1 cellular context compared by ENCODE assay signal in the genomic region with DNA sequence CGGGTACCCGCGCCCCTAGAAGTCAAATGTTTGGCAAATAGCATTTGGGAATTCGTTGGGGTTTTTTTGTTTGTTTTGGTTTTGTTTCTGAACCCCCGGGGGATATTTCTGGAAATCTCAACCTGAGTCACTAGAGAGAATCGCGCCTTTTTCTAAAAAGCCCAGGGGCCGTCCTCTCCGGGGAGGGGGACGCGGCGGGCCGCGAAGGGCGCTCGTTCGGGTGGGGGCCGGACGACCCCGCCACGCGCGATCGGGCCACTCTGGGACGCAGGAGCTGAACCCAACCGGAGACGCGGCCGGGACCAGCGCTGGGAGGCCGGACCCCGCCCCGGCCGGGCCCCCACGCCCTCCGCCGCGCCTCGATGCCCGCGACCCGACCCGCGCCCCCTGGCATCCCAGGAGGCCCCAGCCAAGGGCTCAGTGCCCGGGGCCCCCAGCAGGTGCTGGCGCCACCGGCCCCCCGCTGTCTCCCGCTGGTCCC.
A peak's percentile ranks its signal among the peaks of the same experiment; 100 is the strongest.
TF ChIP-seq lines count a peak whose summit lies in the region.

No MANE protein-coding gene starts in this region.

TF ChIP-seq in HepG2, 621 proteins besides CTCF, POLR2A, EP300 and RAD21 (continued from another document):
- TF ChIP-seq, protein P1, sequence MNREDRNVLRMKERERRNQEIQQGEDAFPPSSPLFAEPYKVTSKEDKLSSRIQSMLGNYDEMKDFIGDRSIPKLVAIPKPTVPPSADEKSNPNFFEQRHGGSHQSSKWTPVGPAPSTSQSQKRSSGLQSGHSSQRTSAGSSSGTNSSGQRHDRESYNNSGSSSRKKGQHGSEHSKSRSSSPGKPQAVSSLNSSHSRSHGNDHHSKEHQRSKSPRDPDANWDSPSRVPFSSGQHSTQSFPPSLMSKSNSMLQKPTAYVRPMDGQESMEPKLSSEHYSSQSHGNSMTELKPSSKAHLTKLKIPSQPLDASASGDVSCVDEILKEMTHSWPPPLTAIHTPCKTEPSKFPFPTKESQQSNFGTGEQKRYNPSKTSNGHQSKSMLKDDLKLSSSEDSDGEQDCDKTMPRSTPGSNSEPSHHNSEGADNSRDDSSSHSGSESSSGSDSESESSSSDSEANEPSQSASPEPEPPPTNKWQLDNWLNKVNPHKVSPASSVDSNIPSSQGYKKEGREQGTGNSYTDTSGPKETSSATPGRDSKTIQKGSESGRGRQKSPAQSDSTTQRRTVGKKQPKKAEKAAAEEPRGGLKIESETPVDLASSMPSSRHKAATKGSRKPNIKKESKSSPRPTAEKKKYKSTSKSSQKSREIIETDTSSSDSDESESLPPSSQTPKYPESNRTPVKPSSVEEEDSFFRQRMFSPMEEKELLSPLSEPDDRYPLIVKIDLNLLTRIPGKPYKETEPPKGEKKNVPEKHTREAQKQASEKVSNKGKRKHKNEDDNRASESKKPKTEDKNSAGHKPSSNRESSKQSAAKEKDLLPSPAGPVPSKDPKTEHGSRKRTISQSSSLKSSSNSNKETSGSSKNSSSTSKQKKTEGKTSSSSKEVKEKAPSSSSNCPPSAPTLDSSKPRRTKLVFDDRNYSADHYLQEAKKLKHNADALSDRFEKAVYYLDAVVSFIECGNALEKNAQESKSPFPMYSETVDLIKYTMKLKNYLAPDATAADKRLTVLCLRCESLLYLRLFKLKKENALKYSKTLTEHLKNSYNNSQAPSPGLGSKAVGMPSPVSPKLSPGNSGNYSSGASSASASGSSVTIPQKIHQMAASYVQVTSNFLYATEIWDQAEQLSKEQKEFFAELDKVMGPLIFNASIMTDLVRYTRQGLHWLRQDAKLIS (CRISPR knock-in tag; IDR thresholded peaks at IDR 0.05) = no peak
- 0 out of 2 replicates have a peak, but pooled peaks have one; percentile 7 for TF ChIP-seq ZNF546 (CRISPR knock-in tag; conservative IDR thresholded peaks at IDR 0.05)
- TF ChIP-seq DMAP1 (CRISPR knock-in tag; IDR thresholded peaks at IDR 0.05) = no peak
- 0 out of 2 replicates have a peak, but pooled peaks have one; percentile 62 for TF ChIP-seq ZNF589 (CRISPR knock-in tag; conservative IDR thresholded peaks at IDR 0.05)
- no peak for TF ChIP-seq ZMYM4 (CRISPR knock-in tag; IDR thresholded peaks at IDR 0.05)
- TF ChIP-seq, protein P2, sequence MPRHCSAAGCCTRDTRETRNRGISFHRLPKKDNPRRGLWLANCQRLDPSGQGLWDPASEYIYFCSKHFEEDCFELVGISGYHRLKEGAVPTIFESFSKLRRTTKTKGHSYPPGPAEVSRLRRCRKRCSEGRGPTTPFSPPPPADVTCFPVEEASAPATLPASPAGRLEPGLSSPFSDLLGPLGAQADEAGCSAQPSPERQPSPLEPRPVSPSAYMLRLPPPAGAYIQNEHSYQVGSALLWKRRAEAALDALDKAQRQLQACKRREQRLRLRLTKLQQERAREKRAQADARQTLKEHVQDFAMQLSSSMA (CRISPR knock-in tag; IDR thresholded peaks at IDR 0.05) = no peak
- TF ChIP-seq HOXA9 (CRISPR knock-in tag; IDR thresholded peaks at IDR 0.05; ENCODE audit: borderline replicate concordance) = 0 out of 2 replicates have a peak, but pooled peaks have one; percentile 26
- TF ChIP-seq STAG1 (CRISPR knock-in tag; IDR thresholded peaks at IDR 0.05) = no peak
- no peak for TF ChIP-seq TMF1 (CRISPR knock-in tag; IDR thresholded peaks at IDR 0.05; ENCODE audit: low read depth)
- TF ChIP-seq FOSL1 (CRISPR knock-in tag; IDR thresholded peaks at IDR 0.05; ENCODE audit: borderline replicate concordance) = no peak
- TF ChIP-seq ZNF350 (CRISPR knock-in tag; IDR thresholded peaks at IDR 0.05; ENCODE audit: borderline replicate concordance, low read depth) = no peak
- no peak for TF ChIP-seq ZNF12 (CRISPR knock-in tag; IDR thresholded peaks at IDR 0.05)
- no peak for TF ChIP-seq MAFK (conservative IDR thresholded peaks at IDR 0.05 in 1 of 2, IDR thresholded peaks at IDR 0.05 in 1 of 2; ENCODE audit: low read length in 2 of 2)
- TF ChIP-seq ARHGAP35 (CRISPR knock-in tag; IDR thresholded peaks at IDR 0.05; ENCODE audit: borderline replicate concordance) = no peak
- TF ChIP-seq ZNF891 (CRISPR knock-in tag; IDR thresholded peaks at IDR 0.05) = 0 out of 2 replicates have a peak, but pooled peaks have one; percentile 9
- TF ChIP-seq ZNF138 (CRISPR knock-in tag; IDR thresholded peaks at IDR 0.05; ENCODE audit: low read depth) = 0 out of 2 replicates have a peak, but pooled peaks have one; percentile 17
- peak; percentile 3 for TF ChIP-seq HNRNPLL (IDR thresholded peaks at IDR 0.05; ENCODE audit: low read depth, low read length, poor library complexity, severe bottlenecking)
- no peak for TF ChIP-seq MBNL3 (CRISPR knock-in tag; conservative IDR thresholded peaks at IDR 0.05)
- TF ChIP-seq PHB2 (IDR thresholded peaks at IDR 0.05; ENCODE audit: partially characterized antibody) = no peak
- no peak for TF ChIP-seq ZFP90 (CRISPR knock-in tag; IDR thresholded peaks at IDR 0.05; ENCODE audit: borderline replicate concordance)
- peak; percentile 12; the same call in 1 of the 2 replicates for TF ChIP-seq ZNF564 (CRISPR knock-in tag; IDR thresholded peaks at IDR 0.05)
- TF ChIP-seq NFIC (IDR thresholded peaks at IDR 0.05; ENCODE audit: low read length) = no peak
- no peak for TF ChIP-seq GATAD1 (CRISPR knock-in tag; IDR thresholded peaks at IDR 0.05)
- TF ChIP-seq CAMTA2 (CRISPR knock-in tag; IDR thresholded peaks at IDR 0.05; ENCODE audit: borderline replicate concordance) = no peak
- peak; percentile 5; the same call in 1 of the 2 replicates for TF ChIP-seq ZNF768 (CRISPR knock-in tag; IDR thresholded peaks at IDR 0.05)
- no peak for TF ChIP-seq RCOR2 (CRISPR knock-in tag; IDR thresholded peaks at IDR 0.05)
- no peak for TF ChIP-seq SNAPC2 (CRISPR knock-in tag; IDR thresholded peaks at IDR 0.05)
- TF ChIP-seq, protein P3, sequence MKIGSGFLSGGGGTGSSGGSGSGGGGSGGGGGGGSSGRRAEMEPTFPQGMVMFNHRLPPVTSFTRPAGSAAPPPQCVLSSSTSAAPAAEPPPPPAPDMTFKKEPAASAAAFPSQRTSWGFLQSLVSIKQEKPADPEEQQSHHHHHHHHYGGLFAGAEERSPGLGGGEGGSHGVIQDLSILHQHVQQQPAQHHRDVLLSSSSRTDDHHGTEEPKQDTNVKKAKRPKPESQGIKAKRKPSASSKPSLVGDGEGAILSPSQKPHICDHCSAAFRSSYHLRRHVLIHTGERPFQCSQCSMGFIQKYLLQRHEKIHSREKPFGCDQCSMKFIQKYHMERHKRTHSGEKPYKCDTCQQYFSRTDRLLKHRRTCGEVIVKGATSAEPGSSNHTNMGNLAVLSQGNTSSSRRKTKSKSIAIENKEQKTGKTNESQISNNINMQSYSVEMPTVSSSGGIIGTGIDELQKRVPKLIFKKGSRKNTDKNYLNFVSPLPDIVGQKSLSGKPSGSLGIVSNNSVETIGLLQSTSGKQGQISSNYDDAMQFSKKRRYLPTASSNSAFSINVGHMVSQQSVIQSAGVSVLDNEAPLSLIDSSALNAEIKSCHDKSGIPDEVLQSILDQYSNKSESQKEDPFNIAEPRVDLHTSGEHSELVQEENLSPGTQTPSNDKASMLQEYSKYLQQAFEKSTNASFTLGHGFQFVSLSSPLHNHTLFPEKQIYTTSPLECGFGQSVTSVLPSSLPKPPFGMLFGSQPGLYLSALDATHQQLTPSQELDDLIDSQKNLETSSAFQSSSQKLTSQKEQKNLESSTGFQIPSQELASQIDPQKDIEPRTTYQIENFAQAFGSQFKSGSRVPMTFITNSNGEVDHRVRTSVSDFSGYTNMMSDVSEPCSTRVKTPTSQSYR (CRISPR knock-in tag; IDR thresholded peaks at IDR 0.05; ENCODE audit: borderline replicate concordance) = no peak
- no peak for TF ChIP-seq LCORL (IDR thresholded peaks at IDR 0.05)
- no peak for TF ChIP-seq LCORL (CRISPR knock-in tag; IDR thresholded peaks at IDR 0.05)
- no peak for TF ChIP-seq HOXA3 (CRISPR knock-in tag; IDR thresholded peaks at IDR 0.05)
- TF ChIP-seq CHCHD3 (CRISPR knock-in tag; IDR thresholded peaks at IDR 0.05) = no peak
- 0 out of 2 replicates have a peak, but pooled peaks have one; percentile 58 for TF ChIP-seq ZC3H13 (CRISPR knock-in tag; IDR thresholded peaks at IDR 0.05)
- TF ChIP-seq ZNF484 (CRISPR knock-in tag; IDR thresholded peaks at IDR 0.05; ENCODE audit: borderline replicate concordance, low read depth) = 0 out of 2 replicates have a peak, but pooled peaks have one; percentile 10
- 0 out of 2 replicates have a peak, but pooled peaks have one; percentile 49 for TF ChIP-seq CENPT (CRISPR knock-in tag; IDR thresholded peaks at IDR 0.05; ENCODE audit: low read depth)
- no peak; the same call in 1 of the 2 replicates for TF ChIP-seq ZNF543 (CRISPR knock-in tag; IDR thresholded peaks at IDR 0.05)
- TF ChIP-seq, protein P4, sequence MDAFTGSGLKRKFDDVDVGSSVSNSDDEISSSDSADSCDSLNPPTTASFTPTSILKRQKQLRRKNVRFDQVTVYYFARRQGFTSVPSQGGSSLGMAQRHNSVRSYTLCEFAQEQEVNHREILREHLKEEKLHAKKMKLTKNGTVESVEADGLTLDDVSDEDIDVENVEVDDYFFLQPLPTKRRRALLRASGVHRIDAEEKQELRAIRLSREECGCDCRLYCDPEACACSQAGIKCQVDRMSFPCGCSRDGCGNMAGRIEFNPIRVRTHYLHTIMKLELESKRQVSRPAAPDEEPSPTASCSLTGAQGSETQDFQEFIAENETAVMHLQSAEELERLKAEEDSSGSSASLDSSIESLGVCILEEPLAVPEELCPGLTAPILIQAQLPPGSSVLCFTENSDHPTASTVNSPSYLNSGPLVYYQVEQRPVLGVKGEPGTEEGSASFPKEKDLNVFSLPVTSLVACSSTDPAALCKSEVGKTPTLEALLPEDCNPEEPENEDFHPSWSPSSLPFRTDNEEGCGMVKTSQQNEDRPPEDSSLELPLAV (CRISPR knock-in tag; conservative IDR thresholded peaks at IDR 0.05; ENCODE audit: low read depth) = 0 out of 2 replicates have a peak, but pooled peaks have one; percentile 77
- TF ChIP-seq, protein P5, sequence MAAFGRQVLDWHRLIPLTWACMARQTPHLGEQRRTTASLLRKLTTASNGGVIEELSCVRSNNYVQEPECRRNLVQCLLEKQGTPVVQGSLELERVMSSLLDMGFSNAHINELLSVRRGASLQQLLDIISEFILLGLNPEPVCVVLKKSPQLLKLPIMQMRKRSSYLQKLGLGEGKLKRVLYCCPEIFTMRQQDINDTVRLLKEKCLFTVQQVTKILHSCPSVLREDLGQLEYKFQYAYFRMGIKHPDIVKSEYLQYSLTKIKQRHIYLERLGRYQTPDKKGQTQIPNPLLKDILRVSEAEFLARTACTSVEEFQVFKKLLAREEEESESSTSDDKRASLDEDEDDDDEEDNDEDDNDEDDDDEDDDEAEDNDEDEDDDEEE (CRISPR knock-in tag; IDR thresholded peaks at IDR 0.05) = no peak
- TF ChIP-seq NR2F2 (IDR thresholded peaks at IDR 0.05; ENCODE audit: borderline replicate concordance, low read depth) = 0 out of 2 replicates have a peak, but pooled peaks have one; percentile 44
- TF ChIP-seq, protein P6, sequence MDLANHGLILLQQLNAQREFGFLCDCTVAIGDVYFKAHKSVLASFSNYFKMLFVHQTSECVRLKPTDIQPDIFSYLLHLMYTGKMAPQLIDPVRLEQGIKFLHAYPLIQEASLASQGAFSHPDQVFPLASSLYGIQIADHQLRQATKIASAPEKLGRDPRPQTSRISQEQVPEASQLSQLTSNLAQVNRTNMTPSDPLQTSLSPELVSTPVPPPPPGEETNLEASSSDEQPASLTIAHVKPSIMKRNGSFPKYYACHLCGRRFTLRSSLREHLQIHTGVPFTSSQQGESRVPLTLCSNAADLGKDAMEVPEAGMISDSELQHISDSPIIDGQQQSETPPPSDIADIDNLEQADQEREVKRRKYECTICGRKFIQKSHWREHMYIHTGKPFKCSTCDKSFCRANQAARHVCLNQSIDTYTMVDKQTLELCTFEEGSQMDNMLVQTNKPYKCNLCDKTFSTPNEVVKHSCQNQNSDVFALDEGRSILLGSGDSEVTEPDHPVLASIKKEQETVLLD (CRISPR knock-in tag; IDR thresholded peaks at IDR 0.05; ENCODE audit: low read depth) = no peak
- peak; percentile 19 for TF ChIP-seq IKZF4 (CRISPR knock-in tag; IDR thresholded peaks at IDR 0.05; ENCODE audit: borderline replicate concordance, low read depth, not compliant biosample characterization)
- peak; percentile 68; the same call in 1 of the 2 replicates for TF ChIP-seq ZNF674 (CRISPR knock-in tag; IDR thresholded peaks at IDR 0.05; ENCODE audit: low read depth)
TF ChIP-seq in HepG2: peak in this region for 26.
